9 cellular contexts compared by ENCODE assay signal in the genomic region with DNA sequence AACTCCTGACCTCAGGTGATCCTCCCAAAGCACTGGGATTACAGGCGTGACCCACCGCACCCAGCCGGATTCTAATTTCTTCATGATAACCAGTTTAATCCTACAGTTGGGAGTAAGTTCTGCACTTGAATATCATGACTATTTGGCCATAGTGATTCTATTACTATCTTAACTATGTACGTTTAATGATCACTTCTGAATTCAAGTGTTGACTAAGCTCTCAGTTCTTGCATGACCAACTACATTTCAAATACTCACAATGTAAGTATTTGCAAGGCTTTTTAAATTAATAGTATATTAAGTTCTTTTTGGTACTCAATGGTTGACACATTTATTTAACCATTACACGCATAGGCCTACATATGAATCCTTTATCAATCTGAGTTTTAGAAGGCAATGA.
"Had no signal": no experiment of that assay in that cellular context is flagged by ENCODE, and none has a peak within 500 bp of the region (broad histone marks: within the 10 kb centered on the region; RNA-seq: fewer than 3 reads in every experiment).

No MANE protein-coding gene starts in this region.

- H3K9me3 Mint-ChIP-seq: GM23338, HFFc6, IgD-negative memory B cell had no signal

- H2AFZ ChIP-seq: GM23338 had no signal

- H3K27me3 Mint-ChIP-seq: IgD-negative memory B cell had no signal

- DNase-seq: H7, HFFc6, KBM-7 had no signal

- H3K4me3 ChIP-seq: GM23338, HAP-1 had no signal

- H3K9me3 ChIP-seq: HAP-1 had no signal

- H3K36me3 ChIP-seq: HAP-1 had no signal

- ATAC-seq: GM23338, HCT116, HepG2 had no signal

- H3K4me2 ChIP-seq: GM23338 had no signal

- H3K27ac ChIP-seq: HL-60 had no signal

- H3K27ac Mint-ChIP-seq: GM23338, HFFc6, IgD-negative memory B cell had no signal

- H3K4me3 Mint-ChIP-seq: GM23338, HFFc6, IgD-negative memory B cell had no signal

- H3K4me1 Mint-ChIP-seq: GM23338 had no signal
